In genomic region chr9:75185585-75186170, GRCh38 we compare ENCODE assay signal across 8 cellular contexts.
DNase-seq lines count a peak whose midpoint lies in the region; ATAC-seq and TF ChIP-seq lines count a peak whose summit lies in the region.

No MANE protein-coding gene starts in this region.

- no peak overlapping the region for H3K4me3 Mint-ChIP-seq in Calu3 (ENCODE audit: low read depth, unreplicated experiment)
- H3K4me3 Mint-ChIP-seq in activated naive CD8-positive, alpha-beta T cell treated with anti-CD3 and anti-CD28 coated beads, Interleukin-2, amount 50 U/mL, for 24 hours = no peak overlapping the region

- DNase-seq in Calu3 (peak; percentile 57), GM19240 (ENCODE audit: insufficient read length, low spot score) (peak; percentile 14), SK-MEL-5 (ENCODE audit: low read depth, low spot score) (peak; percentile 72), lower lobe of right lung (peak; percentile 54), testis (peak; percentile 61)
- peak; percentile 62 for DNase-seq in activated naive CD8-positive, alpha-beta T cell treated with anti-CD3 and anti-CD28 coated beads, Interleukin-2, amount 50 U/mL, for 24 hours

- H3K27ac ChIP-seq in lower lobe of right lung (no peak overlapping the region), testis (no peak overlapping the region)

- no peaks in the 10 kb centered on the region for H3K4me1 Mint-ChIP-seq in Calu3 (ENCODE audit: low read depth, unreplicated experiment)
- H3K4me1 Mint-ChIP-seq in activated naive CD8-positive, alpha-beta T cell treated with anti-CD3 and anti-CD28 coated beads, Interleukin-2, amount 50 U/mL, for 24 hours = peaks cover 8% of the 10 kb centered on the region

- TF ChIP-seq POLR2A in testis (IDR thresholded peaks at IDR 0.05) = no peak

- in situ Hi-C loops in SK-MEL-5 (cut with HindIII; ENCODE audit: low pct_unique_long_range_greater_than_20kb, low sequenced_read_pairs) = no loop called here

- H3K4me1 ChIP-seq in lower lobe of right lung (peaks cover 5% of the 10 kb centered on the region), testis (no peaks in the 10 kb centered on the region)

- no peaks in the 10 kb centered on the region for H3K36me3 Mint-ChIP-seq in Calu3 (ENCODE audit: insufficient read depth, unreplicated experiment)
- H3K36me3 Mint-ChIP-seq in activated naive CD8-positive, alpha-beta T cell treated with anti-CD3 and anti-CD28 coated beads, Interleukin-2, amount 50 U/mL, for 24 hours (ENCODE audit: low read depth) = peaks cover 3% of the 10 kb centered on the region

- H3K27me3 Mint-ChIP-seq in Calu3 (ENCODE audit: unreplicated experiment) = no peaks in the 10 kb centered on the region
- H3K27me3 Mint-ChIP-seq in activated naive CD8-positive, alpha-beta T cell treated with anti-CD3 and anti-CD28 coated beads, Interleukin-2, amount 50 U/mL, for 24 hours = no peaks in the 10 kb centered on the region

- H3K27ac Mint-ChIP-seq in Calu3 (ENCODE audit: unreplicated experiment) = no peak overlapping the region
- H3K27ac Mint-ChIP-seq in activated naive CD8-positive, alpha-beta T cell treated with anti-CD3 and anti-CD28 coated beads, Interleukin-2, amount 50 U/mL, for 24 hours = peak overlapping the region; percentile 1

- no TSS peak for BruUV-seq in Calu3 (replicated peaks; lab: Mats Ljungman, UMichigan)

- H3K27me3 ChIP-seq in lower lobe of right lung (ENCODE audit: low read depth) (no peaks in the 10 kb centered on the region), testis (no peaks in the 10 kb centered on the region)

- no peaks in the 10 kb centered on the region for H3K9me3 Mint-ChIP-seq in Calu3 (ENCODE audit: low read depth, unreplicated experiment)
- no peaks in the 10 kb centered on the region for H3K9me3 Mint-ChIP-seq in activated naive CD8-positive, alpha-beta T cell treated with anti-CD3 and anti-CD28 coated beads, Interleukin-2, amount 50 U/mL, for 24 hours

- no peaks in the 10 kb centered on the region for H3K36me3 ChIP-seq in lower lobe of right lung
- no peaks in the 10 kb centered on the region for H3K36me3 ChIP-seq in testis (ENCODE audit: low read depth, missing control alignments)

- CTCF ChIA-PET in Calu3 (lab: Charles Lee) = interaction anchor here (0.5 to 1.0 kb wide), 3 partner anchors 53 to 861 kb away, joined by 3 read pairs; no protein-coding TSS in a partner anchor

- 63 to 67% methylated on average over 4 of the region's 4 CpGs for WGBS in testis, 2 donors

- peak; percentile 27 for TF ChIP-seq CTCF in Calu3 (IDR thresholded peaks at IDR 0.05; ENCODE audit: unreplicated experiment)
- peak; percentile 51 for TF ChIP-seq CTCF in lower lobe of right lung (IDR thresholded peaks at IDR 0.05)
- TF ChIP-seq CTCF in testis (IDR thresholded peaks at IDR 0.05) = peak in 2 of 3 experiments; percentile 39 to 52

- no peak overlapping the region for H3K4me3 ChIP-seq in lower lobe of right lung
- H3K4me3 ChIP-seq in testis = no peak overlapping the region

- no peaks in the 10 kb centered on the region for H3K9me3 ChIP-seq in lower lobe of right lung
- H3K9me3 ChIP-seq in testis = no peaks in the 10 kb centered on the region

- ATAC-seq in HG03432 (IDR thresholded peaks at IDR 0.05; ENCODE audit: unreplicated experiment) = peak; percentile 77
- peak; percentile 66 for ATAC-seq in activated naive CD8-positive, alpha-beta T cell treated with anti-CD3 and anti-CD28 coated beads, Interleukin-2, amount 50 U/mL, for 24 hours
- peak; percentile 78 to 85 for ATAC-seq in lower lobe of right lung
- ATAC-seq in GM18519 (IDR thresholded peaks at IDR 0.05; ENCODE audit: low FRiP score, unreplicated experiment) = no peak

- intact Hi-C loops in Calu3 (cut with micrococcal nuclease; ENCODE audit: unreplicated experiment) (loop anchor here (10.0 kb wide), 2 partner anchors 49 to 101 kb away; partner anchors contain the start of genes NMRK1 and OSTF1), lower lobe of right lung (cut with DNase I) (no loop called here), testis (cut with DNase I; ENCODE audit: low total_unique reads) (no loop called here)

Comparison
In these comparisons a context has a peak if more than half of its experiments do, and no peak if none do; other contexts are left out.
1. DNase-seq: peak in every context shown above with its lines; median percentile 72 in SK-MEL-5; 62 in activated naive CD8-positive, alpha-beta T cell treated with anti-CD3 and anti-CD28 coated beads, Interleukin-2, amount 50 U/mL, for 24 hours; 61 in testis; 57 in Calu3; 54 in lower lobe of right lung; 14 in GM19240.